In the genomic region with DNA sequence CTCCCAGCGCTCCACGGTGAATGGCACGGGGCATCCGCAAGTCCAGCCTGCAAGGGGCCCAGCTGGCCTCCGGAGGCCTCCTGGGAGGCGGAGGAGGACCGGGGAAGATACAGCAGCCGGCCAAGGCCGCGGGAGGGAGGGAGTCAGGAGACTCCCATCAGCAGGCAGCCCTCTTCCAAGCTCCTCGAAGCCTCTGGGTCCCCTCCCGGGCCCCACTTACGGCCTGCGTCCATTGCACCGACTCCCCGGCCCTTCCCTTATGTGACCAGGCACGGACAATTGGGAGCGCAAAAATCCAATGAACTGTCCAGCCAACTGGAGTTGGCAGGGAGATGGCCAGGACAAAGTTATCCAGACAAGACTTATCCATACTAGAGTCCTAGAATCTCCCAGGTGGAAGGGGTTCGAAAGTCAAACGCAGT, we compare ENCODE assay signal across 8 cellular contexts. TPM values are rescaled to one million over a fixed set of nuclear protein-coding genes. Genes with fewer than 3 reads are reported as not detected.
DNase-seq lines count a peak whose midpoint lies in the region; ATAC-seq and TF ChIP-seq lines count a peak whose summit lies in the region.

No MANE protein-coding gene starts in this region.

- no peaks in the 10 kb centered on the region for H3K27me3 Mint-ChIP-seq in mesothelial cell of epicardium (ENCODE audit: low read depth)

- H3K4me1 Mint-ChIP-seq in mesothelial cell of epicardium, result peaks cover 32% of the 10 kb centered on the region

- H3K36me3 ChIP-seq in BE2C, result no peaks in the 10 kb centered on the region
- no peaks in the 10 kb centered on the region for H3K36me3 ChIP-seq in duodenal mucosa (ENCODE audit: control insufficient read depth in 1 of 2, insufficient read depth in 2 of 2, low read length in 2 of 2)

- no peaks in the 10 kb centered on the region for H3K4me1 ChIP-seq in BE2C
- peaks cover 0 to 5% of the 10 kb centered on the region in 2 donors for H3K4me1 ChIP-seq in duodenal mucosa (ENCODE audit: control insufficient read depth in 1 of 2, insufficient read depth in 2 of 2, low read length in 2 of 2)

- peaks cover 17% of the 10 kb centered on the region for H3K36me3 Mint-ChIP-seq in mesothelial cell of epicardium

- H3K4me3 ChIP-seq in BE2C (ENCODE audit: low read depth, low read length) (peak overlapping the region; percentile 68), LNCaP clone FGC (ENCODE audit: low read depth, low read length) (peak overlapping the region; percentile 62), duodenal mucosa (ENCODE audit: low read depth in 1 of 2, low read length in 2 of 2) (peak overlapping the region; percentile 71 to 73)

- H3K27me3 ChIP-seq in BE2C (no peaks in the 10 kb centered on the region), duodenal mucosa (ENCODE audit: control insufficient read depth in 1 of 2, insufficient read depth in 2 of 2, low read length in 2 of 2) (no peaks in the 10 kb centered on the region)

- TF ChIP-seq CTCF in BE2C (IDR thresholded peaks at IDR 0.05; ENCODE audit: low read depth, low read length) (no peak), LNCaP clone FGC (IDR thresholded peaks at IDR 0.05; ENCODE audit: control insufficient read depth, extremely low read depth, insufficient read depth) (no peak), mesothelial cell of epicardium (IDR thresholded peaks at IDR 0.05; ENCODE audit: unreplicated experiment) (no peak)

- no peaks in the 10 kb centered on the region for H3K9me3 Mint-ChIP-seq in mesothelial cell of epicardium

- no peaks in the 10 kb centered on the region for H3K9me3 ChIP-seq in BE2C
- H3K9me3 ChIP-seq in duodenal mucosa (ENCODE audit: control insufficient read depth in 1 of 2, low read length in 2 of 2), result no peaks in the 10 kb centered on the region

- peak overlapping the region; percentile 88 for H3K4me3 Mint-ChIP-seq in mesothelial cell of epicardium

- ATAC-seq in GM21825 (IDR thresholded peaks at IDR 0.05; ENCODE audit: unreplicated experiment), result no peak
- no peak for ATAC-seq in HG03442 (IDR thresholded peaks at IDR 0.05; ENCODE audit: unreplicated experiment)

- DNase-seq in BE2C, result no peak
- DNase-seq in LNCaP clone FGC (ENCODE audit: low read depth), result no peak
- no peak for DNase-seq in mesothelial cell of epicardium (ENCODE audit: low spot score in 2 of 2, unreplicated experiment in 2 of 2)
- no peak for DNase-seq in NCI-H2196 treated with DMSO at 0.1 percent for 48 hours (lab: John Stamatoyannopoulos, UW; ENCODE audit: unreplicated experiment)
- DNase-seq in activated CD4-positive, CD25-positive, alpha-beta regulatory T cell (lab: John Stamatoyannopoulos, UW), result no peak

- H3K9ac ChIP-seq in duodenal mucosa (ENCODE audit: low read depth in 1 of 2, low read length in 2 of 2), result peak overlapping the region; percentile 38 to 43

- H3K27ac Mint-ChIP-seq in mesothelial cell of epicardium, result peak overlapping the region; percentile 56

- no peak overlapping the region for H3K27ac ChIP-seq in duodenal mucosa (ENCODE audit: low read depth, low read length)

RNA-seq across cellular contexts. Expression of a gene that starts 0.7 kb away (rescaled TPM):
- 14.2 TPM for polyA plus RNA-seq in BE2C (2012; ENCODE audit: insufficient read depth, insufficient read length, low read depth)
- total RNA-seq in mesothelial cell of epicardium, result 176 to 182 TPM (median 181 TPM) in 3 replicates

RNA-seq across cellular contexts. Expression of a gene that starts 17.2 kb away (rescaled TPM):
- 0.51 TPM for polyA plus RNA-seq in BE2C (2012; ENCODE audit: insufficient read depth, insufficient read length, low read depth)
- total RNA-seq in mesothelial cell of epicardium, result 3.5 to 3.9 TPM (median 3.9 TPM) in 3 replicates
